Comparison of ENCODE assay signal across 8 cellular contexts in genomic region chr5:25544652-25545249, GRCh38.
A peak's percentile ranks its signal among the peaks of the same experiment; 100 is the strongest.
DNase-seq lines count a peak whose midpoint lies in the region; ATAC-seq and TF ChIP-seq lines count a peak whose summit lies in the region.

No MANE protein-coding gene starts in this region.

- no peak overlapping the region for H2BK5ac ChIP-seq in H9 (ENCODE audit: insufficient read length, low read length)

- H2AK5ac ChIP-seq in H9 (ENCODE audit: insufficient read length, low read length) = no peak overlapping the region

- intact Hi-C loops in Calu3 (cut with micrococcal nuclease; ENCODE audit: unreplicated experiment) = no loop called here

- no peak overlapping the region for H2BK20ac ChIP-seq in H9 (ENCODE audit: low read depth, low read length, poor library complexity, severe bottlenecking)

- peak; percentile 55 for DNase-seq in Calu3
- peak; percentile 72 for DNase-seq in H9
- peak; percentile 88 for DNase-seq in NCI-H748 (lab: John Stamatoyannopoulos, UW; ENCODE audit: unreplicated experiment)
- peak; percentile 34 for DNase-seq in cerebellar cortex (ENCODE audit: low spot score)
- DNase-seq in neural progenitor cell (ENCODE audit: low spot score) = peak; percentile 73
- no peak for DNase-seq in effector memory CD4-positive, alpha-beta T cell
- DNase-seq in DMS79 (lab: John Stamatoyannopoulos, UW) = no peak

- no peaks in the 10 kb centered on the region for H3K79me2 ChIP-seq in H9 (ENCODE audit: insufficient read depth, low read length)
- no peaks in the 10 kb centered on the region for H3K79me2 ChIP-seq in neural progenitor cell (ENCODE audit: low read depth)

- no peaks in the 10 kb centered on the region for H3K4me1 Mint-ChIP-seq in Calu3 (ENCODE audit: low read depth, unreplicated experiment)
- H3K4me1 Mint-ChIP-seq in H9 = no peaks in the 10 kb centered on the region; a peak in 1 of 4 replicates
- no peaks in the 10 kb centered on the region for H3K4me1 Mint-ChIP-seq in neural progenitor cell

- no peak overlapping the region for H3K23ac ChIP-seq in H9 (ENCODE audit: insufficient read length, low read depth, low read length)

- CTCF ChIA-PET in Calu3 (lab: Charles Lee) = no interaction called here

- no peaks in the 10 kb centered on the region for H3K23me2 ChIP-seq in H9 (ENCODE audit: insufficient read length, low read depth, low read length, poor library complexity, severe bottlenecking)

- H3K27ac ChIP-seq in H9 (ENCODE audit: insufficient read length, low read depth, low read length) (no peak overlapping the region), neural progenitor cell (no peak overlapping the region)
- H3K27ac ChIP-seq in effector memory CD4-positive, alpha-beta T cell (ENCODE audit: insufficient read depth, low read length, poor library complexity, severe bottlenecking) = no peak overlapping the region

- H3K9me3 Mint-ChIP-seq in Calu3 (ENCODE audit: low read depth, unreplicated experiment) = peaks cover 2% of the 10 kb centered on the region
- peaks cover 6 to 10% of the 10 kb centered on the region in 2 experiments; a peak in 3 of 5 replicates for H3K9me3 Mint-ChIP-seq in H9
- no peaks in the 10 kb centered on the region for H3K9me3 Mint-ChIP-seq in neural progenitor cell

- H3K4me2 ChIP-seq in H9 (ENCODE audit: insufficient read depth, insufficient read length, low read length) = no peak overlapping the region
- no peak overlapping the region for H3K4me2 ChIP-seq in neural progenitor cell

- H3K4me3 Mint-ChIP-seq in Calu3 (ENCODE audit: low read depth, unreplicated experiment) = no peak overlapping the region
- H3K4me3 Mint-ChIP-seq in H9 = no peak overlapping the region
- no peak overlapping the region for H3K4me3 Mint-ChIP-seq in neural progenitor cell

- no peaks in the 10 kb centered on the region for H3K27me3 ChIP-seq in H9 (ENCODE audit: insufficient read depth, low read length)
- no peaks in the 10 kb centered on the region for H3K27me3 ChIP-seq in neural progenitor cell
- no peaks in the 10 kb centered on the region for H3K27me3 ChIP-seq in effector memory CD4-positive, alpha-beta T cell (replicated peaks; ENCODE audit: control insufficient read depth, insufficient read depth, low read length, poor library complexity, severe bottlenecking)

- H3K9me3 ChIP-seq in H9 (ENCODE audit: control insufficient read depth, low read depth, low read length) (no peaks in the 10 kb centered on the region), neural progenitor cell (ENCODE audit: low read depth) (no peaks in the 10 kb centered on the region)
- H3K9me3 ChIP-seq in effector memory CD4-positive, alpha-beta T cell (ENCODE audit: control insufficient read depth, low read length) = no peaks in the 10 kb centered on the region

- H3K36me3 Mint-ChIP-seq in Calu3 (ENCODE audit: insufficient read depth, unreplicated experiment) = no peaks in the 10 kb centered on the region
- peaks cover 0 to 10% (median 3%) of the 10 kb centered on the region in 3 experiments; a peak in 4 of 7 replicates for H3K36me3 Mint-ChIP-seq in H9 (ENCODE audit: insufficient read depth in 1 of 3, low read depth in 3 of 3)
- no peaks in the 10 kb centered on the region for H3K36me3 Mint-ChIP-seq in neural progenitor cell

- H4K5ac ChIP-seq in H9 (ENCODE audit: insufficient read length, low read depth, low read length) = no peak overlapping the region

- no peaks in the 10 kb centered on the region for H3K79me1 ChIP-seq in H9 (ENCODE audit: insufficient read depth, low read depth, low read length, poor library complexity, severe bottlenecking)

- no TSS peak for BruUV-seq in Calu3 (replicated peaks; lab: Mats Ljungman, UMichigan)

- H3K14ac ChIP-seq in H9 (ENCODE audit: insufficient read depth, low read length) = no peak overlapping the region

- H3K4me1 ChIP-seq in H9 (ENCODE audit: insufficient read depth, low read length) (no peaks in the 10 kb centered on the region), neural progenitor cell (no peaks in the 10 kb centered on the region)
- no peaks in the 10 kb centered on the region for H3K4me1 ChIP-seq in effector memory CD4-positive, alpha-beta T cell (ENCODE audit: control insufficient read depth, insufficient read depth, low read length, poor library complexity, severe bottlenecking)

- H3K27ac Mint-ChIP-seq in Calu3 (ENCODE audit: unreplicated experiment) (no peak overlapping the region), H9 (no peak overlapping the region), neural progenitor cell (no peak overlapping the region)

- TF ChIP-seq CTCF in Calu3 (IDR thresholded peaks at IDR 0.05; ENCODE audit: unreplicated experiment) (no peak), H9 (conservative IDR thresholded peaks at IDR 0.05) (peak; percentile 84), neural progenitor cell (IDR thresholded peaks at IDR 0.05) (peak; percentile 75)

- no peak overlapping the region for H3K56ac ChIP-seq in H9 (ENCODE audit: insufficient read length, low read depth, low read length)

- H3F3A ChIP-seq in neural progenitor cell (ENCODE audit: low read depth) = no peaks in the 10 kb centered on the region

- no peak for ATAC-seq in GM21529 (IDR thresholded peaks at IDR 0.05; ENCODE audit: unreplicated experiment)

- no peak overlapping the region for H3T11ph ChIP-seq in H9 (ENCODE audit: low read length)

- H3K9ac ChIP-seq in H9 (ENCODE audit: extremely low read depth, insufficient read length, low read length) (no peak overlapping the region), neural progenitor cell (no peak overlapping the region)

- no peak overlapping the region for H3K4me3 ChIP-seq in neural progenitor cell
- H3K4me3 ChIP-seq in effector memory CD4-positive, alpha-beta T cell (ENCODE audit: insufficient read depth, low read depth, low read length, poor library complexity, severe bottlenecking) = no peak overlapping the region

- H2BK15ac ChIP-seq in H9 (ENCODE audit: low read depth, low read length) = no peak overlapping the region

- H3K27me3 Mint-ChIP-seq in Calu3 (ENCODE audit: unreplicated experiment) (no peaks in the 10 kb centered on the region), H9 (ENCODE audit: low read depth) (no peaks in the 10 kb centered on the region), neural progenitor cell (ENCODE audit: insufficient read depth, low read depth) (no peaks in the 10 kb centered on the region)

- no peak overlapping the region for H2AFZ ChIP-seq in H9 (ENCODE audit: low read length)
- peak overlapping the region; percentile 45 for H2AFZ ChIP-seq in neural progenitor cell (replicated peaks)

- H4K20me1 ChIP-seq in H9 (ENCODE audit: control insufficient read depth, insufficient read depth, insufficient read length) (no peaks in the 10 kb centered on the region), neural progenitor cell (ENCODE audit: low read depth) (no peaks in the 10 kb centered on the region)

- H3K4ac ChIP-seq in H9 (ENCODE audit: low read depth, low read length) = no peak overlapping the region

- H4K91ac ChIP-seq in H9 (ENCODE audit: insufficient read length, low read depth, low read length) = no peak overlapping the region

- H4K8ac ChIP-seq in H9 (replicated peaks; ENCODE audit: insufficient read length, low read depth, low read length) = no peak overlapping the region

- WGBS in H9 (ENCODE audit: extremely low coverage, insufficient read length, low lambda C conversion rate) = no CpG with 5 or more reads among the region's 6 CpGs

- no peaks in the 10 kb centered on the region for H3K36me3 ChIP-seq in neural progenitor cell
- no peaks in the 10 kb centered on the region for H3K36me3 ChIP-seq in effector memory CD4-positive, alpha-beta T cell (ENCODE audit: control insufficient read depth, insufficient read depth, low read length)

- no peak overlapping the region for H2BK12ac ChIP-seq in H9 (ENCODE audit: insufficient read length, low read depth, low read length)

- H2BK120ac ChIP-seq in H9 (ENCODE audit: low read depth, low read length, poor library complexity, severe bottlenecking) = no peak overlapping the region

- no peak overlapping the region for H3K18ac ChIP-seq in H9 (ENCODE audit: insufficient read length, low read depth, low read length)

Comparison
In these comparisons a context has a peak if more than half of its experiments do, and no peak if none do; other contexts are left out.
1. DNase-seq: peak in Calu3 (single experiment), H9 (single experiment), NCI-H748 (single experiment), cerebellar cortex (single experiment) and neural progenitor cell (single experiment); none in effector memory CD4-positive, alpha-beta T cell (0 of 3) and DMS79 (single experiment).